ENCODE assay signal across 17 cellular contexts in the genomic region with DNA sequence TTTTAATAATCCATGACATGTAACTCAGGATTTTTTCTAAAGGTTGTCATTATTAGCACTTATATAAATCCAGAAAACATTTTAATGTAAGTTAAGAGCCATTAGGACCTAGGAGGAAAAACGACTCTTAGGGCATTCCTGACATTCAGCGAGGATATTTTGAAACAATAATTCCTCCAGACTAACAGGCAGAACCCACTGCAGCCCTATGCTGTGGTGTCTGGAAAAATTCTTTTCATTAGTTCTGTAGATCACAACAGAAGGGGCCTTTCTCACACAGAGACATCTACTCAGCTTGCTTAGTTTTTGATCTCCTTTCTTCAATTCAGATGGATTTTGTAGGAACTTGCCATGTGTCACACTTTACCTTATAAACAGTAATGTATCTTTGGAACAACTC.
DNase-seq lines count a peak whose midpoint lies in the region; ATAC-seq and TF ChIP-seq lines count a peak whose summit lies in the region.
"Had no signal": no experiment of that assay in that cellular context is flagged by ENCODE, and none has a peak within 500 bp of the region (broad histone marks: within the 10 kb centered on the region; RNA-seq: fewer than 3 reads in every experiment).

No MANE protein-coding gene starts in this region.

- peak overlapping the region; percentile 27; the same call in 1 of the 2 replicates for H2AFZ ChIP-seq in SK-N-SH (ENCODE audit: low read depth)

- ATAC-seq in upper lobe of left lung (ENCODE audit: low FRiP score in 2 of 2) (no peak), right cardiac atrium (no peak), HG03135 (IDR thresholded peaks at IDR 0.05; ENCODE audit: unreplicated experiment) (no peak)
- ATAC-seq: Panc1 had no signal

- POLR2A ChIA-PET in SK-N-SH (lab: Yijun Ruan, JAX): no interaction called here

- H3K36me3 ChIP-seq in SK-N-SH (replicated peaks in 1 of 2; ENCODE audit: control insufficient read depth in 1 of 2, insufficient read depth in 2 of 2, low read length in 1 of 2) (peaks cover 0 to 7% of the 10 kb centered on the region in 2 experiments), esophagus muscularis mucosa (no peaks in the 10 kb centered on the region), sigmoid colon (no peaks in the 10 kb centered on the region), upper lobe of left lung (no peaks in the 10 kb centered on the region)
- H3K36me3 ChIP-seq: BLaER1 had no signal

- no peaks in the 10 kb centered on the region for H3K79me2 ChIP-seq in SK-N-SH (ENCODE audit: insufficient read depth)

- H3K9me3 ChIP-seq in SK-N-SH: no peaks in the 10 kb centered on the region
- H3K9me3 ChIP-seq in esophagus muscularis mucosa: no peaks in the 10 kb centered on the region
- H3K9me3 ChIP-seq in sigmoid colon: no peaks in the 10 kb centered on the region
- no peaks in the 10 kb centered on the region for H3K9me3 ChIP-seq in upper lobe of left lung
- no peaks in the 10 kb centered on the region for H3K9me3 ChIP-seq in right cardiac atrium (ENCODE audit: control insufficient read depth, low read length)

- H3K9ac ChIP-seq in SK-N-SH: peak overlapping the region; percentile 44; the same call in 1 of the 2 replicates
- H3K9ac ChIP-seq: BLaER1 had no signal

- TF ChIP-seq EP300 in SK-N-SH (IDR thresholded peaks at IDR 0.05; ENCODE audit: borderline replicate concordance in 1 of 2, low read depth in 1 of 2, low read length in 1 of 2) (no peak), esophagus muscularis mucosa (IDR thresholded peaks at IDR 0.05) (no peak), sigmoid colon (IDR thresholded peaks at IDR 0.05) (no peak), upper lobe of left lung (IDR thresholded peaks at IDR 0.05) (no peak)

- H3K9me2 ChIP-seq in SK-N-SH: no peaks in the 10 kb centered on the region

- H3K4me1 ChIP-seq in SK-N-SH (ENCODE audit: control insufficient read depth in 1 of 2, insufficient read depth in 2 of 2, low read depth in 1 of 2, low read length in 1 of 2) (peaks cover 3 to 18% of the 10 kb centered on the region in 2 experiments; a peak in 3 of 4 replicates), esophagus muscularis mucosa (peaks cover 0 to 43% (median 33%) of the 10 kb centered on the region in 4 donors), sigmoid colon (peaks cover 0 to 71% (median 37%) of the 10 kb centered on the region in 4 donors), upper lobe of left lung (no peaks in the 10 kb centered on the region), right cardiac atrium (ENCODE audit: control insufficient read depth, insufficient read depth, low read length) (no peaks in the 10 kb centered on the region)
- H3K4me1 ChIP-seq: BLaER1 had no signal

- H3K27me3 ChIP-seq in SK-N-SH (ENCODE audit: insufficient read depth) (no peaks in the 10 kb centered on the region), esophagus muscularis mucosa (no peaks in the 10 kb centered on the region), sigmoid colon (no peaks in the 10 kb centered on the region), upper lobe of left lung (no peaks in the 10 kb centered on the region), right cardiac atrium (ENCODE audit: control insufficient read depth, insufficient read depth) (no peaks in the 10 kb centered on the region)
- H3K27me3 ChIP-seq: BLaER1 had no signal

- peaks cover 25% of the 10 kb centered on the region for H3F3A ChIP-seq in SK-N-SH (replicated peaks; ENCODE audit: insufficient read depth)

- intact Hi-C loops in esophagus muscularis mucosa (cut with DNase I) (no loop called here), sigmoid colon (cut with DNase I) (loop anchor here (5.0 kb wide), 1 partner anchor 58 kb away; no protein-coding TSS in a partner anchor), right cardiac atrium (cut with DNase I) (no loop called here)

- TF ChIP-seq POLR2A in esophagus muscularis mucosa (IDR thresholded peaks at IDR 0.05; ENCODE audit: low read depth) (no peak), sigmoid colon (IDR thresholded peaks at IDR 0.05) (no peak), upper lobe of left lung (IDR thresholded peaks at IDR 0.05) (no peak)

- TF ChIP-seq CTCF in SK-N-SH (IDR thresholded peaks at IDR 0.05) (no peak), esophagus muscularis mucosa (IDR thresholded peaks at IDR 0.05) (no peak), sigmoid colon (IDR thresholded peaks at IDR 0.05) (no peak), upper lobe of left lung (IDR thresholded peaks at IDR 0.05) (no peak)

- WGBS in SK-N-SH (ENCODE audit: low lambda C conversion rate): 60% methylated on average over 2 of the region's 2 CpGs
- 55% methylated on average over 2 of the region's 2 CpGs for WGBS in esophagus muscularis mucosa
- WGBS in sigmoid colon, 2 donors: 73 to 77% methylated on average over 2 of the region's 2 CpGs
- 51 to 71% methylated on average over 2 of the region's 2 CpGs for WGBS in upper lobe of left lung, 2 donors
- WGBS in right cardiac atrium: 72% methylated on average over 2 of the region's 2 CpGs

- peak overlapping the region; percentile 47 for H3K4me2 ChIP-seq in SK-N-SH
- H3K4me2 ChIP-seq: BLaER1 had no signal

- H3K4me3 ChIP-seq in SK-N-SH (ENCODE audit: low read depth in 2 of 2, low read length in 1 of 2) (no peak overlapping the region; a peak in 1 of 4 replicates), esophagus muscularis mucosa (peak overlapping the region in 2 of 4 donors; percentile 10 to 15), sigmoid colon (peak overlapping the region in 1 of 4 donors; percentile 5), upper lobe of left lung (no peak overlapping the region), right cardiac atrium (ENCODE audit: low read length) (no peak overlapping the region)
- H3K4me3 ChIP-seq: BLaER1 had no signal

- no peak for TF ChIP-seq RAD21 in SK-N-SH (IDR thresholded peaks at IDR 0.05; ENCODE audit: low read length)

- no peaks in the 10 kb centered on the region for H4K20me1 ChIP-seq in SK-N-SH (ENCODE audit: insufficient read depth)
- H4K20me1 ChIP-seq: BLaER1 had no signal

- CTCF ChIA-PET in SK-N-SH (lab: Yijun Ruan, JAX): no interaction called here

- DNase-seq in SK-N-SH: no peak
- DNase-seq in esophagus muscularis mucosa (ENCODE audit: extremely low spot score): no peak
- DNase-seq in sigmoid colon: no peak
- no peak for DNase-seq in T1000 (lab: John Stamatoyannopoulos, UW)
- DNase-seq in upper lobe of left lung: no peak
- DNase-seq in right cardiac atrium: no peak
- DNase-seq: CD8-positive, alpha-beta memory T cell; DND-41; KBM-7; NCI-H1092; NCI-H1694 treated with DMSO at 0.1 percent for 48 hours; NCI-H774; Right ventricle myocardium superior had no signal

- H3K27ac ChIP-seq in SK-N-SH (ENCODE audit: low read depth in 2 of 2, low read length in 1 of 2) (peak overlapping the region; percentile 70 to 74; a peak in 3 of 4 replicates), esophagus muscularis mucosa (replicated peaks in 1 of 4) (peak overlapping the region; percentile 34 to 52 (median 46)), sigmoid colon (peak overlapping the region; percentile 34 to 79 (median 56)), upper lobe of left lung (no peak overlapping the region), right cardiac atrium (ENCODE audit: low read length) (no peak overlapping the region)
- H3K27ac ChIP-seq: BLaER1, HL-60 had no signal

TF ChIP-seq in SK-N-SH, 30 proteins besides CTCF, POLR2A, EP300 and RAD21 (continues in another document):
- no peak for TF ChIP-seq GATA2 (CRISPR knock-in tag; IDR thresholded peaks at IDR 0.05)
- no peak for TF ChIP-seq GABPA (IDR thresholded peaks at IDR 0.05; ENCODE audit: low read depth)
- no peak for TF ChIP-seq SMC3 (IDR thresholded peaks at IDR 0.05; ENCODE audit: low read depth, low read length)
- no peak for TF ChIP-seq PBX3 (IDR thresholded peaks at IDR 0.05)
- no peak for TF ChIP-seq RFX5 (IDR thresholded peaks at IDR 0.05; ENCODE audit: low read length)
- TF ChIP-seq FOXJ3 (CRISPR knock-in tag; IDR thresholded peaks at IDR 0.05): no peak
- TF ChIP-seq REST (IDR thresholded peaks at IDR 0.05; ENCODE audit: low read depth, low read length): no peak
- no peak for TF ChIP-seq TCF12 (IDR thresholded peaks at IDR 0.05)
- no peak for TF ChIP-seq MAX (IDR thresholded peaks at IDR 0.05; ENCODE audit: low read depth)
- TF ChIP-seq MEF2A (IDR thresholded peaks at IDR 0.05; ENCODE audit: borderline replicate concordance, low read depth): no peak

Comparison
In these comparisons a context has a peak if more than half of its experiments do, and no peak if none do; other contexts are left out.
1. H3K27ac ChIP-seq: peak in SK-N-SH (2 of 2), esophagus muscularis mucosa (4 of 4) and sigmoid colon (4 of 4); none in upper lobe of left lung (0 of 4) and right cardiac atrium (single experiment).